15 cellular contexts compared by ENCODE assay signal in genomic region chr16:23561586-23561985, GRCh38.
"Had no signal": no experiment of that assay in that cellular context is flagged by ENCODE, and none has a peak within 500 bp of the region (broad histone marks: within the 10 kb centered on the region; RNA-seq: fewer than 3 reads in every experiment).

No MANE protein-coding gene starts in this region.

- H3K27ac Mint-ChIP-seq: activated T-cell treated with anti-CD3 and anti-CD28 coated beads, Interleukin-2, amount 50 U/mL, for 72 hours; natural killer cell treated with Interleukin-12 subunit alpha and Interleukin-12 subunit beta and Interleukin-15 and Interleukin-18, amount 100 ng/mL, for 72 hours had no signal

- H3K36me3 ChIP-seq: uterus had no signal

- H3K27me3 Mint-ChIP-seq: natural killer cell treated with Interleukin-12 subunit alpha and Interleukin-12 subunit beta and Interleukin-15 and Interleukin-18, amount 100 ng/mL, for 72 hours; stimulated activated naive B cell treated with anti-CD40 and anti-IgM and Interleukin-4, amounts not matched to agents 10 μg/mL and 1 μg/mL and 100 μg/mL, for 72 hours had no signal

- H3K9me3 ChIP-seq: gastroesophageal sphincter, heart right ventricle, right atrium auricular region, tibial artery, uterus had no signal

- ATAC-seq: activated T-cell treated with anti-CD3 and anti-CD28 coated beads, Interleukin-2, amount 50 U/mL, for 72 hours; gastroesophageal sphincter; heart right ventricle; natural killer cell treated with Interleukin-12 subunit alpha and Interleukin-12 subunit beta and Interleukin-15 and Interleukin-18, amount 100 ng/mL, for 72 hours; stimulated activated naive B cell treated with anti-CD40 and anti-IgM and Interleukin-4, amounts not matched to agents 10 μg/mL and 1 μg/mL and 100 μg/mL, for 72 hours had no signal

- H3K4me3 Mint-ChIP-seq: activated T-cell treated with anti-CD3 and anti-CD28 coated beads, Interleukin-2, amount 50 U/mL, for 72 hours; natural killer cell treated with Interleukin-12 subunit alpha and Interleukin-12 subunit beta and Interleukin-15 and Interleukin-18, amount 100 ng/mL, for 72 hours; stimulated activated naive B cell treated with anti-CD40 and anti-IgM and Interleukin-4, amounts not matched to agents 10 μg/mL and 1 μg/mL and 100 μg/mL, for 72 hours had no signal

- DNase-seq: activated CD4-positive, alpha-beta T cell treated with anti-CD3 and anti-CD28 coated beads, Interleukin-2, amount 50 U/mL, for 1 hour; activated gamma-delta T cell; activated T-cell treated with anti-CD3 and anti-CD28 coated beads, Interleukin-2, amount 50 U/mL, for 72 hours; erythroblast; heart right ventricle; stimulated activated CD4-positive, alpha-beta T cell treated with anti-CD3 and anti-CD28 coated beads, Interleukin-15, amount 100 ng/mL, for 24 hours; stimulated activated CD4-positive, alpha-beta T cell treated with anti-CD3 and anti-CD28 coated beads, Interleukin-4, amount 100 ng/mL, for 1 hour; stimulated activated naive B cell treated with anti-CD40 and anti-IgM and Interleukin-4, amounts not matched to agents 10 μg/mL and 1 μg/mL and 100 μg/mL, for 72 hours; T-helper 9 cell; uterus had no signal

- H3K4me3 ChIP-seq: gastroesophageal sphincter, heart right ventricle, right atrium auricular region, skin epidermis, tibial artery, uterus had no signal

- H3K9me3 Mint-ChIP-seq: activated T-cell treated with anti-CD3 and anti-CD28 coated beads, Interleukin-2, amount 50 U/mL, for 72 hours; natural killer cell treated with Interleukin-12 subunit alpha and Interleukin-12 subunit beta and Interleukin-15 and Interleukin-18, amount 100 ng/mL, for 72 hours; stimulated activated naive B cell treated with anti-CD40 and anti-IgM and Interleukin-4, amounts not matched to agents 10 μg/mL and 1 μg/mL and 100 μg/mL, for 72 hours had no signal

- H3K27me3 ChIP-seq: gastroesophageal sphincter, heart right ventricle, right atrium auricular region, tibial artery, uterus had no signal

- H3K27ac ChIP-seq: gastroesophageal sphincter, heart right ventricle, right atrium auricular region, skin epidermis, tibial artery, uterus had no signal
